Comparison of ENCODE assay signal across 21 cellular contexts in the genomic region with DNA sequence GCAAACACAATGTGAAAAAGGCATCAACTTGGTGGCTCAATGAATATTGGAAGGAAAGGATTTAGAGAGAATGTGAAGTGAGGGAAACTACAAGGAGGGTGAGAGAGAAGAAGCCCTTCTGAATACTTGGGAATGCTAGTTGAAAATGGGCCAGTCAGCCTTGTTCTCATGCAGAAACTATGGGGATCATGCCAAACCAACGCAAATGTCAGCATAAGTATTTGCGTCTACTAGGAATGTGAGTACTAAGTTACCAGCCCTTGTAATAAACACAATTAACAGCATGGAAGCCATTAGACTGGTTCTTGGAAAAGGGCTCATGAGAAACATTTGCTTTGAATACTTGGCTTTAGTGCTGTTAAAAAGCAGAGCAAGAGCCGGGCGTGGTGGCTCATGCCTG.
"Had no signal": no experiment of that assay in that cellular context is flagged by ENCODE, and none has a peak within 500 bp of the region (broad histone marks: within the 10 kb centered on the region; RNA-seq: fewer than 3 reads in every experiment).

No MANE protein-coding gene starts in this region.

- H3K4me3 Mint-ChIP-seq: endodermal cell; naive thymus-derived CD8-positive, alpha-beta T cell; neural crest cell had no signal

- H3K4me1 Mint-ChIP-seq: endodermal cell; naive thymus-derived CD8-positive, alpha-beta T cell had no signal

- DNase-seq: effector CD4-positive, alpha-beta T cell; endodermal cell; erythroblast; glutamatergic neuron; islet precursor cell; mucosa of descending colon; naive thymus-derived CD8-positive, alpha-beta T cell; posterior cingulate gyrus; sigmoid colon; small intestine; stimulated activated CD4-positive, alpha-beta T cell treated with anti-CD3 and anti-CD28 coated beads, Interleukin-12 subunit alpha, Interleukin-12 subunit beta, amount 100 ng/mL, for 4 hours; stimulated activated naive CD4-positive, alpha-beta T cell treated with Interleukin-2 at 50 U/mL for 16 hours; thyroid gland; upper lobe of left lung; uterus had no signal

- H3K9me3 Mint-ChIP-seq: endodermal cell had no signal

- H3K27ac ChIP-seq: coronary artery, gastroesophageal sphincter, sigmoid colon, suprapubic skin, thyroid gland, upper lobe of left lung, uterus had no signal

- H3K4me3 ChIP-seq: coronary artery, gastroesophageal sphincter, mucosa of descending colon, sigmoid colon, suprapubic skin, thyroid gland, upper lobe of left lung, uterus had no signal

- FAIRE-seq: endothelial cell of umbilical vein, small intestine had no signal

- H3K36me3 ChIP-seq: gastroesophageal sphincter, sigmoid colon, suprapubic skin, thyroid gland, upper lobe of left lung, uterus had no signal

- H3K9me3 ChIP-seq: gastroesophageal sphincter, mucosa of descending colon, sigmoid colon, suprapubic skin, thyroid gland, upper lobe of left lung, uterus had no signal

- H3K4me1 ChIP-seq: gastroesophageal sphincter, sigmoid colon, suprapubic skin, thyroid gland, upper lobe of left lung, uterus had no signal

- H3K27me3 ChIP-seq: gastroesophageal sphincter, sigmoid colon, suprapubic skin, thyroid gland, upper lobe of left lung, uterus had no signal

- ATAC-seq: gastroesophageal sphincter; left lobe of liver; mucosa of descending colon; naive thymus-derived CD8-positive, alpha-beta T cell had no signal

- H3K36me3 Mint-ChIP-seq: naive thymus-derived CD8-positive, alpha-beta T cell had no signal

- H3K27ac Mint-ChIP-seq: endodermal cell; naive thymus-derived CD8-positive, alpha-beta T cell had no signal
